ENCODE assay signal across 10 cellular contexts in genomic region chr11:94593030-94593429, GRCh38.
DNase-seq lines count a peak whose midpoint lies in the region; ATAC-seq lines count a peak whose summit lies in the region.
"Had no signal": no experiment of that assay in that cellular context is flagged by ENCODE, and none has a peak within 500 bp of the region (broad histone marks: within the 10 kb centered on the region; RNA-seq: fewer than 3 reads in every experiment).

No MANE protein-coding gene starts in this region.

- peak; percentile 40 for DNase-seq in pons (ENCODE audit: low spot score)
- no peak for DNase-seq in NCI-H2107 treated with DMSO at 0.1 percent for 48 hours (lab: John Stamatoyannopoulos, UW; ENCODE audit: unreplicated experiment)
- DNase-seq in NCI-H345 treated with DMSO at 0.1 percent for 48 hours (lab: John Stamatoyannopoulos, UW; ENCODE audit: unreplicated experiment) = no peak
- DNase-seq in NCI-H128 (lab: John Stamatoyannopoulos, UW; ENCODE audit: unreplicated experiment) = no peak
- DNase-seq: cerebellar nuclear complex; heart right ventricle; stimulated activated CD4-positive, alpha-beta T cell treated with anti-CD3 and anti-CD28 coated beads, Interleukin-12 subunit alpha, Interleukin-12 subunit beta, amount 100 ng/mL, for 4 hours had no signal

- ATAC-seq in GM19035 (IDR thresholded peaks at IDR 0.05; ENCODE audit: unreplicated experiment) (peak; percentile 68), HG02588 (IDR thresholded peaks at IDR 0.05; ENCODE audit: unreplicated experiment) (peak; percentile 87), HG03457 (IDR thresholded peaks at IDR 0.05; ENCODE audit: unreplicated experiment) (peak; percentile 74)
- ATAC-seq: heart right ventricle had no signal
